Comparison of ENCODE assay signal across 16 cellular contexts in the genomic region with DNA sequence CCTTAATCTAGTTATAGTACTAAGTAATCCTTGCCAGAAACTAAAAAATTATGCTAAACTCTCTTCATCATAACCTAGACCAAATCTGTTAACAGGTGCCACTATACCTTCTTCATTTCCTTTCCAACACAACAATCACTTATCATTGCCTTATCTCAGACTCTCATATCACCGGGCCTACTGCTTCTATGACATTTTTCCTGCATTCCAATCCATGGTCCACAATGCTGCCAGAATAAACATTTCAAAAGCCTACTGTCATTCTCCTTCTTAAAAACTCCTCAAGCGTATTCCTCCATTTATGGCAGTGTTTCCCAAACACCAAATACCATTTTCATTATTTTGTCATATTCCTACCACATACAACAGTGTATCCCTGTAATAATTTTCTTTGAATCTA. TPM values are rescaled to one million over a fixed set of nuclear protein-coding genes. Genes with fewer than 3 reads are reported as not detected.
DNase-seq lines count a peak whose midpoint lies in the region; ATAC-seq and TF ChIP-seq lines count a peak whose summit lies in the region.
"Had no signal": no experiment of that assay in that cellular context is flagged by ENCODE, and none has a peak within 500 bp of the region (broad histone marks: within the 10 kb centered on the region; RNA-seq: fewer than 3 reads in every experiment).

No MANE protein-coding gene starts in this region.

- H3K9me3 Mint-ChIP-seq in endothelial cell (ENCODE audit: unreplicated experiment), result no peaks in the 10 kb centered on the region
- H3K9me3 Mint-ChIP-seq: memory B cell had no signal

- H3K36me3 Mint-ChIP-seq in endothelial cell (ENCODE audit: low read depth, unreplicated experiment), result peaks cover 5% of the 10 kb centered on the region

- H3K4me1 ChIP-seq in left ventricle myocardium inferior (peaks cover 69% of the 10 kb centered on the region), mucosa of rectum (ENCODE audit: control insufficient read depth in 2 of 2, insufficient read depth in 2 of 2, low read length in 2 of 2) (peaks cover 11 to 21% of the 10 kb centered on the region in 2 donors), aorta (ENCODE audit: control insufficient read depth in 1 of 2, insufficient read depth in 2 of 2, low read length in 2 of 2) (peaks cover 2 to 6% of the 10 kb centered on the region in 2 donors)

- TF ChIP-seq CTCF in left ventricle myocardium inferior (IDR thresholded peaks at IDR 0.05; ENCODE audit: borderline replicate concordance), result no peak
- no peak for TF ChIP-seq CTCF in coronary artery (IDR thresholded peaks at IDR 0.05)
- TF ChIP-seq CTCF in endothelial cell (IDR thresholded peaks at IDR 0.05; ENCODE audit: unreplicated experiment), result no peak

- no peaks in the 10 kb centered on the region for H3K27me3 ChIP-seq in left ventricle myocardium inferior (ENCODE audit: low read depth)
- no peaks in the 10 kb centered on the region for H3K27me3 ChIP-seq in mucosa of rectum (ENCODE audit: control insufficient read depth in 2 of 2, insufficient read depth in 2 of 2, low read length in 2 of 2)
- no peaks in the 10 kb centered on the region for H3K27me3 ChIP-seq in aorta (ENCODE audit: control insufficient read depth in 1 of 2, insufficient read depth in 2 of 2, low read length in 1 of 2)
- H3K27me3 ChIP-seq: MG63 had no signal

- peaks cover 8% of the 10 kb centered on the region for H3K4me1 Mint-ChIP-seq in endothelial cell (ENCODE audit: unreplicated experiment)

- H3K4me3 Mint-ChIP-seq in endothelial cell (ENCODE audit: unreplicated experiment), result no peak overlapping the region
- H3K4me3 Mint-ChIP-seq: memory B cell; stimulated activated naive CD8-positive, alpha-beta T cell treated with anti-CD3 and anti-CD28 coated beads, Interleukin-15, Interleukin-2, amounts not matched to agents 100 ng/mL and 50 ng/mL, for 24 hours had no signal

- intact Hi-C loops in left ventricle myocardium inferior (cut with micrococcal nuclease), result no loop called here
- intact Hi-C loops in cardiac septum (cut with DNase I), result no loop called here
- intact Hi-C loops in aorta (cut with DNase I), result no loop called here

- H3K27ac Mint-ChIP-seq in endothelial cell (ENCODE audit: unreplicated experiment), result no peak overlapping the region
- H3K27ac Mint-ChIP-seq: memory B cell; stimulated activated naive CD8-positive, alpha-beta T cell treated with anti-CD3 and anti-CD28 coated beads, Interleukin-15, Interleukin-2, amounts not matched to agents 100 ng/mL and 50 ng/mL, for 24 hours had no signal

- no peaks in the 10 kb centered on the region for H3K9me3 ChIP-seq in left ventricle myocardium inferior (replicated peaks)
- H3K9me3 ChIP-seq in mucosa of rectum (ENCODE audit: control insufficient read depth in 2 of 2, low read length in 2 of 2), result no peaks in the 10 kb centered on the region
- no peaks in the 10 kb centered on the region for H3K9me3 ChIP-seq in aorta (ENCODE audit: control insufficient read depth, low read length)
- H3K9me3 ChIP-seq: MG63 had no signal

- peaks cover 3% of the 10 kb centered on the region for H3K27me3 Mint-ChIP-seq in endothelial cell (ENCODE audit: unreplicated experiment)
- H3K27me3 Mint-ChIP-seq: memory B cell; stimulated activated naive CD8-positive, alpha-beta T cell treated with anti-CD3 and anti-CD28 coated beads, Interleukin-15, Interleukin-2, amounts not matched to agents 100 ng/mL and 50 ng/mL, for 24 hours had no signal

- no peak overlapping the region for H3K9ac ChIP-seq in mucosa of rectum (ENCODE audit: low read depth in 1 of 2, low read length in 2 of 2)

- 4% methylated on average over 2 of the region's 2 CpGs for WGBS in aorta, 2 donors

- ATAC-seq in aorta (ENCODE audit: low FRiP score) (peak; percentile 44), HG03139 (IDR thresholded peaks at IDR 0.05; ENCODE audit: unreplicated experiment) (no peak)

- H3K4me3 ChIP-seq in left ventricle myocardium inferior (peak overlapping the region; percentile 15), coronary artery (peak overlapping the region; percentile 31), mucosa of rectum (ENCODE audit: low read length in 2 of 2) (peak overlapping the region in 1 of 2 donors; percentile 32), aorta (ENCODE audit: low read length in 2 of 2) (no peak overlapping the region)
- H3K4me3 ChIP-seq: MG63, PC-9 had no signal

- no peaks in the 10 kb centered on the region for H3K36me3 ChIP-seq in left ventricle myocardium inferior
- H3K36me3 ChIP-seq in mucosa of rectum (ENCODE audit: control insufficient read depth in 2 of 2, insufficient read depth in 2 of 2, low read length in 2 of 2), result no peaks in the 10 kb centered on the region
- no peaks in the 10 kb centered on the region for H3K36me3 ChIP-seq in aorta (ENCODE audit: control insufficient read depth in 1 of 2, insufficient read depth in 2 of 2, low read length in 1 of 2)

- DNase-seq in left ventricle myocardium inferior, result no peak
- no peak for DNase-seq in cardiac septum (ENCODE audit: low spot score)
- DNase-seq in coronary artery (ENCODE audit: low spot score), result no peak
- DNase-seq in aorta, result no peak
- DNase-seq in DMS153 treated with DMSO at 0.1 percent for 48 hours (lab: John Stamatoyannopoulos, UW; ENCODE audit: unreplicated experiment), result no peak
- no peak for DNase-seq in endothelial cell (ENCODE audit: low spot score)
- DNase-seq: Calu3; effector memory CD4-positive, alpha-beta T cell; H7; MG63; NCI-H1694 treated with DMSO at 0.1 percent for 48 hours; PC-9 had no signal

- H3K27ac ChIP-seq in left ventricle myocardium inferior (replicated peaks) (peak overlapping the region; percentile 54), coronary artery (peak overlapping the region; percentile 73 to 88), mucosa of rectum (ENCODE audit: low read depth in 2 of 2, low read length in 2 of 2) (peak overlapping the region; percentile 43 to 73), aorta (ENCODE audit: low read depth in 1 of 2, low read length in 2 of 2) (peak overlapping the region; percentile 35 to 65)
- H3K27ac ChIP-seq: PC-9 had no signal

RNA-seq across cellular contexts. Expression of a gene that starts 6.5 kb away (rescaled TPM):
- 36.4 TPM for total RNA-seq in left ventricle myocardium inferior
- 32.5 TPM for total RNA-seq in cardiac septum
- 10 to 100 TPM; 36.0 to 47.0 TPM for total RNA-seq in aorta
- polyA plus RNA-seq in aorta, result 10 to 100 TPM; 22.5 to 26.9 TPM
- total RNA-seq in endothelial cell (ENCODE audit: unreplicated experiment), result 46.0 TPM

RNA-seq across cellular contexts. Expression of a gene that starts 17.3 kb away (rescaled TPM):
- total RNA-seq in left ventricle myocardium inferior (9.7 TPM), cardiac septum (9.4 TPM), aorta (10 to 100 TPM; 14.3 to 15.4 TPM), endothelial cell (ENCODE audit: unreplicated experiment) (8.5 TPM)
- 10 to 100 TPM; 12.9 to 30.4 TPM for polyA plus RNA-seq in aorta

RNA-seq across cellular contexts. Expression of a gene that starts 39.7 kb away (rescaled TPM):
- total RNA-seq in left ventricle myocardium inferior (2.7 TPM), cardiac septum (4.8 TPM), aorta (10 to 100 TPM in 1 of 2 donors, 1 to 10 TPM in 1; 7.9 to 13.9 TPM), endothelial cell (ENCODE audit: unreplicated experiment) (12.3 TPM)
- polyA plus RNA-seq in aorta, result 1 to 10 TPM in 1 of 2 donors, under 1 TPM in 1; 0.50 to 3.1 TPM

RNA-seq across cellular contexts. Expression of a gene that starts 58.1 kb away (rescaled TPM):
- total RNA-seq in left ventricle myocardium inferior (202 TPM), cardiac septum (284 TPM), aorta (100 to 1,000 TPM; 195 to 260 TPM), endothelial cell (ENCODE audit: unreplicated experiment) (260 TPM)
- 10 to 100 TPM; 87.9 to 97.8 TPM for polyA plus RNA-seq in aorta

Comparison
In these comparisons a context has a peak if more than half of its experiments do, and no peak if none do; other contexts are left out.
1. H3K4me3 ChIP-seq: peak in left ventricle myocardium inferior (single experiment) and coronary artery (single experiment); none in aorta (0 of 2).
2. Peak in every context shown above with its lines, with median percentiles within 50 percentile points of each other: H3K27ac ChIP-seq.